In the genomic region with DNA sequence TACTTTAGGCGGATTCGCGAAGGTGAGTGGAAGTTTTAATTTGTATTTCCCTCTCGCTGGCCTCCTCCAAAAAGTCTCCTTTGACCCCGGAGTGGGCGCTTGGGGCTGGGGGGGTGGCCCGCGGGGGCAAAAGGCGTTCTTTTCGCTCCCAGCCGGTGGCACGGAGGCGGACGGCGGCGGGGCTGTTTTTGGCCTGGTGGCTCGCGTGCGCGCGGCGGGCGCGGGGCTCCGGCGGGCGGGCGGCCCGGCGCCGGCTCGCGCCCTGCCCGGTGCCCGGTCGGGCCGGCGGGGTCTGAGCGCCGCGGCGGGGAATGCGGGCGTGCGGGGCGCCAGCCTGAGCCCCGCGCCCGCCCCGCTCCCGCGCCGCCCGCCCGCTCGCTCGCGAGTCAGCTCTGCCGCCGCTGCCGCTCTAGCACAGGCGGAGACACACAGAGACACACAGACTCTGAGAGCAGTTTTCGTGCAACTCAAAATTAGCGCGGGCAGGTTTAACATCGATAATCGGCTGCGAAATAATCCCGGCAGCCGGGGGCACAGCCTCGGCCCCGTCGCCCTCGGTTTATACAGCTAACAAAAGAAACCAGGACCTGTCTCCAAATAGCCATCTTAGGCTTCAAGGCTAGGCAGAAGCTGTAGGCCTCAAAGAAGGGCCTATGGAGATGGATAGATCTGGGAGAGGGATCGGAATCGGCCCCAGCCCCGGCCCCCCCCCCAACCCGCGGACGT, we compare ENCODE assay signal across 8 cellular contexts. TPM values are rescaled to one million over a fixed set of nuclear protein-coding genes. Genes with fewer than 3 reads are reported as not detected.
DNase-seq lines count a peak whose midpoint lies in the region; ATAC-seq and TF ChIP-seq lines count a peak whose summit lies in the region.

No MANE protein-coding gene starts in this region.

- peaks cover 15% of the 10 kb centered on the region for H3K4me1 ChIP-seq in HUES6 (ENCODE audit: control insufficient read depth, insufficient read depth, low read length)
- peaks cover 31 to 33% of the 10 kb centered on the region in 2 donors for H3K4me1 ChIP-seq in thoracic aorta (ENCODE audit: control insufficient read depth in 1 of 2, low read depth in 2 of 2)

- peak overlapping the region; percentile 97 for H3K27ac Mint-ChIP-seq in glutamatergic neuron (ENCODE audit: unreplicated experiment)

- H3K4me3 ChIP-seq in HUES6 (ENCODE audit: low read depth, low read length) (peak overlapping the region; percentile 97), thoracic aorta (peak overlapping the region; percentile 94)

- H3K36me3 ChIP-seq in HUES6 (ENCODE audit: control insufficient read depth, insufficient read depth, low read length) (peaks cover 5% of the 10 kb centered on the region), thoracic aorta (no peaks in the 10 kb centered on the region)

- DNase-seq in COLO829 (ENCODE audit: low spot score) (peak; percentile 5), SHP77 (lab: John Stamatoyannopoulos, UW) (peak; percentile 45 to 58), glutamatergic neuron (peak; percentile 51), occipital lobe (lab: John Stamatoyannopoulos, UW) (peak; percentile 49), thoracic aorta (ENCODE audit: low spot score) (no peak)
- DNase-seq in activated naive CD4-positive, alpha-beta T cell treated with anti-CD3 and anti-CD28 coated beads, Interleukin-2, amount 50 U/mL, for 16 hours = peak; percentile 69

- no peak for ATAC-seq in thoracic aorta (ENCODE audit: insufficient number of reproducible peaks, low FRiP score, low read depth)
- ATAC-seq in GM21576 (IDR thresholded peaks at IDR 0.05; ENCODE audit: unreplicated experiment) = no peak

- H3K4me3 Mint-ChIP-seq in glutamatergic neuron (ENCODE audit: unreplicated experiment) = peak overlapping the region; percentile 92

- H3K9me3 ChIP-seq in HUES6 (ENCODE audit: control insufficient read depth, insufficient read depth, low read depth, low read length) = no peaks in the 10 kb centered on the region; the same call in 1 of the 2 replicates
- H3K9me3 ChIP-seq in thoracic aorta = no peaks in the 10 kb centered on the region

- no peak for TF ChIP-seq CTCF in glutamatergic neuron (IDR thresholded peaks at IDR 0.05; ENCODE audit: partially characterized antibody, unreplicated experiment)
- no peak for TF ChIP-seq CTCF in thoracic aorta (IDR thresholded peaks at IDR 0.05)

- H3K9me3 Mint-ChIP-seq in glutamatergic neuron (ENCODE audit: unreplicated experiment) = peaks cover 25% of the 10 kb centered on the region

- H3K4me1 Mint-ChIP-seq in glutamatergic neuron (ENCODE audit: low read depth, unreplicated experiment) = peaks cover 15% of the 10 kb centered on the region

- peak overlapping the region; percentile 96 for H3K9ac ChIP-seq in HUES6 (ENCODE audit: low read length)

- H3K27ac ChIP-seq in HUES6 (ENCODE audit: low read depth, low read length) (peak overlapping the region; percentile 96), thoracic aorta (peak overlapping the region; percentile 96 to 97)

- H3K27me3 Mint-ChIP-seq in glutamatergic neuron (ENCODE audit: unreplicated experiment) = peaks cover 10% of the 10 kb centered on the region

- H3K27me3 ChIP-seq in HUES6 (ENCODE audit: control insufficient read depth, insufficient read depth, low read length) (no peaks in the 10 kb centered on the region), thoracic aorta (replicated peaks; ENCODE audit: insufficient read depth) (no peaks in the 10 kb centered on the region)

- no peaks in the 10 kb centered on the region for H3K36me3 Mint-ChIP-seq in glutamatergic neuron (ENCODE audit: unreplicated experiment)

RNA-seq across cellular contexts. Expression of a gene that starts 0.8 kb away (rescaled TPM):
- total RNA-seq in glutamatergic neuron (ENCODE audit: unreplicated experiment) (45.5 TPM), occipital lobe (46.5 TPM), thoracic aorta (10 to 100 TPM; 30.5 to 36.2 TPM)
